ENCODE assay signal across 37 cellular contexts in the genomic region with DNA sequence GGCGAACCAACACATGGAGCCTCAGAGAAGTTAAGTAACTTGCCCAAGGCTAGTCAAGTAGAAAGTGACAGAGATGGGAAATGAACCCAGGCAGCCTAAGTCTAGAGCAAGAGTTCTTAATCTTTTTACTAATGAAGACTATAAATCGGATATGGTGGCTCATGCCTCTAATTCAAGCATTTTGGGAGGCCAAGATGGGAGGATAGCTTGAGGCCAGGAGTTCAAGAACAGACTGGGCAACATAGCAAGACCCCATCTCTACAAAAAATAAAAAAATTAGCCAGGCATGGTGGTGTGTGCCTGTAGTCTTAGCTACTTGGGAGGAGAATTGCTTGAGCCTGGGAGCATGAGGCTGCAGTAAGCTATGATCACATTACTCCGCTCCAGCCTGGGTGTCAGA. TPM values are rescaled to one million over a fixed set of nuclear protein-coding genes. Genes with fewer than 3 reads are reported as not detected.
"Had no signal": no experiment of that assay in that cellular context is flagged by ENCODE, and none has a peak within 500 bp of the region (broad histone marks: within the 10 kb centered on the region; RNA-seq: fewer than 3 reads in every experiment).

No MANE protein-coding gene starts in this region.

- H3K9me3 ChIP-seq: MG63 had no signal

- H3K4me3 ChIP-seq: MG63 had no signal

- DNase-seq: Karpas-422, Kasumi-1, MG63, MM.1S, MV-4-11, NCI-H1048, NCI-H1092, NCI-H1092 treated with DMSO at 0.1 percent for 48 hours, NCI-H1105, NCI-H1105 treated with DMSO at 0.1 percent for 48 hours, NCI-H1417 treated with DMSO at 0.1 percent for 48 hours, NCI-H1436, NCI-H1436 treated with DMSO at 0.1 percent for 48 hours, NCI-H146, NCI-H1694, NCI-H1694 treated with DMSO at 0.1 percent for 48 hours, NCI-H187, NCI-H187 treated with DMSO at 0.1 percent for 48 hours, NCI-H1930, NCI-H2029, NCI-H2029 treated with DMSO at 0.1 percent for 48 hours, NCI-H2081, NCI-H2081 treated with DMSO at 0.1 percent for 48 hours, NCI-H2107, NCI-H2171, NCI-H2171 treated with DMSO at 0.1 percent for 48 hours, NCI-H2227 treated with DMSO at 0.1 percent for 48 hours, NCI-H226, NCI-H345, NCI-H446, NCI-H446 treated with DMSO at 0.1 percent for 48 hours, NCI-H510A, NCI-H510A treated with DMSO at 0.1 percent for 48 hours had no signal

- H3K36me3 ChIP-seq: MG63 had no signal

RNA-seq across cellular contexts. Expression of a gene that starts 10.7 kb away (rescaled TPM):
- total RNA-seq: LHCN-M2, M059J, MCF 10A, NCI-H460 had no signal
